ENCODE assay signal across 11 cellular contexts in genomic region chr14:68950111-68950510, GRCh38. TPM values are rescaled to one million over a fixed set of nuclear protein-coding genes. Genes with fewer than 3 reads are reported as not detected.
DNase-seq lines count a peak whose midpoint lies in the region; ATAC-seq and TF ChIP-seq lines count a peak whose summit lies in the region.
"Had no signal": no experiment of that assay in that cellular context is flagged by ENCODE, and none has a peak within 500 bp of the region (broad histone marks: within the 10 kb centered on the region; RNA-seq: fewer than 3 reads in every experiment).

No MANE protein-coding gene starts in this region.

- CTCF ChIA-PET in CD8-positive, alpha-beta T cell (lab: Charles Lee): interaction anchor here (1.9 kb wide), 2 partner anchors 16 to 38 kb away, joined by 4 to 11 read pairs; no protein-coding TSS in a partner anchor

- H3K4me2 ChIP-seq in GM23338: no peak overlapping the region

- intact Hi-C loops in CD8-positive, alpha-beta T cell (cut with DNase I, micrococcal nuclease): no loop called here

- no peak for DNase-seq in CD8-positive, alpha-beta T cell
- DNase-seq in M059J (ENCODE audit: low read depth) (peak; percentile 49), chondrocyte (ENCODE audit: low spot score) (no peak), osteocyte (ENCODE audit: extremely low spot score, unreplicated experiment) (no peak), GM23338 (ENCODE audit: low spot score) (no peak), glutamatergic neuron (no peak)
- DNase-seq: anterior cingulate cortex, left ventricle myocardium superior, retina had no signal

- H3K27me3 ChIP-seq in CD8-positive, alpha-beta T cell (ENCODE audit: insufficient read depth, low read length): no peaks in the 10 kb centered on the region
- no peaks in the 10 kb centered on the region for H3K27me3 ChIP-seq in GM23338 (ENCODE audit: insufficient read depth)

- no peak overlapping the region for H3K4me3 ChIP-seq in CD8-positive, alpha-beta T cell (ENCODE audit: low read depth, low read length)
- no peak overlapping the region for H3K4me3 ChIP-seq in GM23338

- no peaks in the 10 kb centered on the region for H3K36me3 ChIP-seq in CD8-positive, alpha-beta T cell (ENCODE audit: insufficient read depth, low read length)
- no peaks in the 10 kb centered on the region for H3K36me3 ChIP-seq in GM23338 (ENCODE audit: insufficient read depth)

- H3K36me3 Mint-ChIP-seq in CD8-positive, alpha-beta T cell: peaks cover 9% of the 10 kb centered on the region
- H3K36me3 Mint-ChIP-seq in chondrocyte (ENCODE audit: low read depth) (peaks cover 12% of the 10 kb centered on the region), osteocyte (ENCODE audit: unreplicated experiment) (no peaks in the 10 kb centered on the region), GM23338 (ENCODE audit: low read depth) (peaks cover 21% of the 10 kb centered on the region; the same call in 2 of the 3 replicates), glutamatergic neuron (ENCODE audit: unreplicated experiment) (no peaks in the 10 kb centered on the region)

- POLR2A ChIA-PET in CD8-positive, alpha-beta T cell (lab: Charles Lee): interaction anchor here (1.1 kb wide), 1 partner anchor 20 kb away, joined by 4 read pairs; no protein-coding TSS in a partner anchor

- no peaks in the 10 kb centered on the region for H3K9me3 ChIP-seq in CD8-positive, alpha-beta T cell (ENCODE audit: low read length)

- no peak for ATAC-seq in CD8-positive, alpha-beta T cell
- no peak for ATAC-seq in GM21360 (IDR thresholded peaks at IDR 0.05; ENCODE audit: unreplicated experiment)
- ATAC-seq in GM19324 (IDR thresholded peaks at IDR 0.05; ENCODE audit: low FRiP score, unreplicated experiment): no peak
- no peak for ATAC-seq in GM23338
- ATAC-seq: left ventricle myocardium superior had no signal

- peaks cover 63% of the 10 kb centered on the region for H4K20me1 ChIP-seq in GM23338 (replicated peaks; ENCODE audit: insufficient read depth)

- peak overlapping the region; percentile 7 for H3K27ac ChIP-seq in CD8-positive, alpha-beta T cell (ENCODE audit: low read depth, low read length)
- H3K27ac ChIP-seq in GM23338 (ENCODE audit: low read depth): no peak overlapping the region

- peaks cover 95% of the 10 kb centered on the region for H3K4me1 ChIP-seq in CD8-positive, alpha-beta T cell (ENCODE audit: insufficient read depth, low read length)
- H3K4me1 ChIP-seq in GM23338 (ENCODE audit: insufficient read depth): peaks cover 40% of the 10 kb centered on the region

- H3K4me3 Mint-ChIP-seq in CD8-positive, alpha-beta T cell: peak overlapping the region; percentile 30
- H3K4me3 Mint-ChIP-seq in chondrocyte (ENCODE audit: unreplicated experiment) (no peak overlapping the region), osteocyte (ENCODE audit: unreplicated experiment) (no peak overlapping the region), GM23338 (no peak overlapping the region), glutamatergic neuron (ENCODE audit: unreplicated experiment) (no peak overlapping the region)

- peaks cover 85% of the 10 kb centered on the region for H3K4me1 Mint-ChIP-seq in CD8-positive, alpha-beta T cell (ENCODE audit: low read depth)
- peaks cover 97% of the 10 kb centered on the region for H3K4me1 Mint-ChIP-seq in chondrocyte (ENCODE audit: low read depth)
- H3K4me1 Mint-ChIP-seq in osteocyte (ENCODE audit: unreplicated experiment): peaks cover 95% of the 10 kb centered on the region
- H3K4me1 Mint-ChIP-seq in GM23338: peaks cover 63% of the 10 kb centered on the region
- H3K4me1 Mint-ChIP-seq in glutamatergic neuron (ENCODE audit: low read depth, unreplicated experiment): peaks cover 15% of the 10 kb centered on the region

- H2AFZ ChIP-seq in GM23338: no peak overlapping the region

- peaks cover 100% of the 10 kb centered on the region for H3K79me2 ChIP-seq in GM23338 (replicated peaks; ENCODE audit: insufficient read depth)

- peak overlapping the region; percentile 97 for H3K27ac Mint-ChIP-seq in CD8-positive, alpha-beta T cell
- peak overlapping the region; percentile 91 for H3K27ac Mint-ChIP-seq in chondrocyte (ENCODE audit: unreplicated experiment)
- H3K27ac Mint-ChIP-seq in osteocyte (ENCODE audit: unreplicated experiment): peak overlapping the region; percentile 95
- no peak overlapping the region for H3K27ac Mint-ChIP-seq in GM23338
- H3K27ac Mint-ChIP-seq in glutamatergic neuron (ENCODE audit: unreplicated experiment): no peak overlapping the region

- no peaks in the 10 kb centered on the region for H3K27me3 Mint-ChIP-seq in CD8-positive, alpha-beta T cell (ENCODE audit: low read depth)
- H3K27me3 Mint-ChIP-seq in chondrocyte (ENCODE audit: low read depth): no peaks in the 10 kb centered on the region
- H3K27me3 Mint-ChIP-seq in osteocyte (ENCODE audit: unreplicated experiment): no peaks in the 10 kb centered on the region
- peaks cover 1% of the 10 kb centered on the region for H3K27me3 Mint-ChIP-seq in GM23338 (ENCODE audit: insufficient read depth, low read depth, poor library complexity)
- H3K27me3 Mint-ChIP-seq in glutamatergic neuron (ENCODE audit: unreplicated experiment): peaks cover 11% of the 10 kb centered on the region

- H3F3A ChIP-seq in GM23338 (replicated peaks; ENCODE audit: low read depth): no peaks in the 10 kb centered on the region

- H3K9me2 ChIP-seq in GM23338 (ENCODE audit: insufficient read depth): no peaks in the 10 kb centered on the region

- H3K9me3 Mint-ChIP-seq in CD8-positive, alpha-beta T cell: no peaks in the 10 kb centered on the region
- H3K9me3 Mint-ChIP-seq in chondrocyte (ENCODE audit: low read depth): no peaks in the 10 kb centered on the region
- H3K9me3 Mint-ChIP-seq in osteocyte (ENCODE audit: unreplicated experiment): no peaks in the 10 kb centered on the region
- no peaks in the 10 kb centered on the region for H3K9me3 Mint-ChIP-seq in GM23338
- no peaks in the 10 kb centered on the region for H3K9me3 Mint-ChIP-seq in glutamatergic neuron (ENCODE audit: unreplicated experiment)

- no peak for TF ChIP-seq CTCF in CD8-positive, alpha-beta T cell (IDR thresholded peaks at IDR 0.05)
- TF ChIP-seq CTCF in chondrocyte (IDR thresholded peaks at IDR 0.05) (no peak), osteocyte (IDR thresholded peaks at IDR 0.05) (no peak), GM23338 (conservative IDR thresholded peaks at IDR 0.05; ENCODE audit: low read depth in 2 of 2) (no peak), glutamatergic neuron (IDR thresholded peaks at IDR 0.05; ENCODE audit: partially characterized antibody, unreplicated experiment) (no peak)

TF ChIP-seq in GM23338, 12 proteins besides CTCF, POLR2A, EP300 and RAD21 (continues in another document):
- TF ChIP-seq STAT1 (IDR thresholded peaks at IDR 0.05; ENCODE audit: unreplicated experiment) (no peak), EZH2 (IDR thresholded peaks at IDR 0.05; ENCODE audit: low read depth, unreplicated experiment) (no peak), POLR2AphosphoS5 (IDR thresholded peaks at IDR 0.05; ENCODE audit: low read depth) (no peak), NANOG (IDR thresholded peaks at IDR 0.05; ENCODE audit: borderline replicate concordance) (no peak), EZH2phosphoT487 (IDR thresholded peaks at IDR 0.05; ENCODE audit: unreplicated experiment) (no peak), JUNB (IDR thresholded peaks at IDR 0.05; ENCODE audit: unreplicated experiment) (no peak), REST (IDR thresholded peaks at IDR 0.05; ENCODE audit: unreplicated experiment) (no peak), CREB1 (CRISPR knock-in tag; IDR thresholded peaks at IDR 0.05; ENCODE audit: low read depth) (no peak), ZNF114 (CRISPR knock-in tag; IDR thresholded peaks at IDR 0.05) (no peak), ETS1 (IDR thresholded peaks at IDR 0.05) (no peak)

RNA-seq across cellular contexts. Expression of gene ACTN1, which starts 29.0 kb away (rescaled TPM):
- total RNA-seq in CD8-positive, alpha-beta T cell: 100 to 1,000 TPM; 153 to 161 TPM
- 221 and 363 TPM in 2 replicates for total RNA-seq in M059J (2014; rRNA removed; shearing (Covaris generic))
- 808 to 1,105 TPM (median 1,102 TPM) in 3 replicates for total RNA-seq in chondrocyte
- total RNA-seq in osteocyte: 371 and 380 TPM in 2 replicates
- total RNA-seq in GM23338 (2014; rRNA removed; shearing (Covaris generic)): 257 and 280 TPM in 2 replicates
- 121 and 129 TPM in 2 replicates for polyA plus RNA-seq in GM23338 (2016; fragmentation: Nextera tagmentation; extraction: Ambion mirVana)
- 48.1 TPM for total RNA-seq in glutamatergic neuron (ENCODE audit: unreplicated experiment)

Comparison
In these comparisons a context has a peak if more than half of its experiments do, and no peak if none do; other contexts are left out.
1. H3K27ac Mint-ChIP-seq: peak in CD8-positive, alpha-beta T cell (single experiment), chondrocyte (single experiment) and osteocyte (single experiment); none in GM23338 (single experiment) and glutamatergic neuron (single experiment).